Comparison of ENCODE assay signal across 15 cellular contexts in the genomic region with DNA sequence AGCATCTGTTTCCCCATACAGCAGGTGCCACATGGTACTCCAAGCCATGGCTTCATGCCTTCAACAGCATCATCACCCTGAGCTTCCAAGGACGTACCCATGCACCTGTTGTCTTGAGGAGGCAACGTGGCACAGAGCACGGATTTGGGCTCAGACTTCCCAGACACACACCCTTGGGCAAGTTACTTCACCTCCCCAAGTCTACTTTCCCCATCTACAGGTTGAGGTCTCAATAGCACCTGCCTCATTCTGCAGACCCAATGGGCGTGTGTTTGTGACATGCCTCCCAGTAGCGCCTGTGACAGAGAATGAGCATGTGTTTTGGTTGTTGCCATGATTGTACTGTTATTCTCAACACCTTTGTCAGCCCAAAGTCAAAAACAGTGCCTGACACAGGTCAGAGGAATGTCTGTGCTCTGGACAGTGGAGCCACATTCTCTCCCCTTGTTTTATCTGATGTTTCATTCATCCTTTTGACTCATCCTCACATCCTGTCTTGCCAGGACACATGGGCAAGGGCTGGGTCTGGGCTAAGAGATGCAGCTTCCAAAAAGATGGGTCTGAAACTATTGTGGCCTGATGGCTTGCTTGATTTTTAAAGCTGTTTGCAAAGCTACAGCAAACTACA. TPM values are rescaled to one million over a fixed set of nuclear protein-coding genes. Genes with fewer than 3 reads are reported as not detected.
DNase-seq lines count a peak whose midpoint lies in the region; ATAC-seq and TF ChIP-seq lines count a peak whose summit lies in the region.
"Had no signal": no experiment of that assay in that cellular context is flagged by ENCODE, and none has a peak within 500 bp of the region (broad histone marks: within the 10 kb centered on the region; RNA-seq: fewer than 3 reads in every experiment).

No MANE protein-coding gene starts in this region.

- H3K9me3 ChIP-seq in MG63, result no peaks in the 10 kb centered on the region
- H3K9me3 ChIP-seq: lower lobe of right lung had no signal

- peaks cover 3% of the 10 kb centered on the region for H3K9me3 Mint-ChIP-seq in stimulated activated effector memory CD8-positive, alpha-beta T cell treated with anti-CD3 and anti-CD28 coated beads, Interleukin-12 subunit alpha, Interleukin-12 subunit beta, amount 100 ng/mL, for 72 hours
- H3K9me3 Mint-ChIP-seq: activated T-helper 2 cell treated with anti-CD3 and anti-CD28 coated beads, Interferon-gamma antibody, Interleukin-2, Interleukin-4, amounts not matched to agents 10 μg/mL and 5 μg/mL and 100 μg/mL, durations not matched to agents 14 hours and 24 hours and 36 hours; CD4-positive, CD25-positive, alpha-beta regulatory T cell had no signal

- H3K4me2 ChIP-seq in mesendoderm (ENCODE audit: low read length), result no peak overlapping the region

- H3K4me1 Mint-ChIP-seq in stimulated activated effector memory CD8-positive, alpha-beta T cell treated with anti-CD3 and anti-CD28 coated beads, Interleukin-12 subunit alpha, Interleukin-12 subunit beta, amount 100 ng/mL, for 72 hours, result no peaks in the 10 kb centered on the region
- H3K4me1 Mint-ChIP-seq: CD4-positive, CD25-positive, alpha-beta regulatory T cell had no signal

- H4K8ac ChIP-seq in mesendoderm (ENCODE audit: low read depth, low read length), result no peak overlapping the region

- peak; percentile 68 for DNase-seq in BJ (ENCODE audit: low read depth)
- peak; percentile 72 for DNase-seq in MG63
- peak; percentile 35 for DNase-seq in coronary artery (ENCODE audit: low spot score)
- DNase-seq in mesendoderm, result peak; percentile 52
- DNase-seq in activated CD4-positive, CD25-positive, alpha-beta regulatory T cell treated with anti-CD3 and anti-CD28 coated beads, Interleukin-2, amount 50 U/mL, for 72 hours, result no peak
- DNase-seq in stimulated activated effector memory CD8-positive, alpha-beta T cell treated with anti-CD3 and anti-CD28 coated beads, Interleukin-12 subunit alpha, Interleukin-12 subunit beta, amount 100 ng/mL, for 72 hours (ENCODE audit: low spot score in 2 of 2), result no peak
- no peak for DNase-seq in HUDEP-2 (lab: John Stamatoyannopoulos, UW; ENCODE audit: unreplicated experiment in 76 of 76)
- DNase-seq: CD4-positive, CD25-positive, alpha-beta regulatory T cell; cerebellar nuclear complex; glutamatergic neuron; lower lobe of right lung; NCI-H2171 treated with DMSO at 0.1 percent for 48 hours; Right ventricle myocardium superior had no signal

- no peak overlapping the region for H2BK120ac ChIP-seq in mesendoderm (ENCODE audit: low read depth, low read length)

- H3K27me3 ChIP-seq in BJ (ENCODE audit: control insufficient read depth, insufficient read depth, low read length) (no peaks in the 10 kb centered on the region), MG63 (no peaks in the 10 kb centered on the region), mesendoderm (ENCODE audit: insufficient read depth, low read length, poor library complexity) (no peaks in the 10 kb centered on the region)

- no peak for ATAC-seq in stimulated activated effector memory CD8-positive, alpha-beta T cell treated with anti-CD3 and anti-CD28 coated beads, Interleukin-12 subunit alpha, Interleukin-12 subunit beta, amount 100 ng/mL, for 72 hours
- no peak for ATAC-seq in GM18520 (IDR thresholded peaks at IDR 0.05; ENCODE audit: unreplicated experiment)
- ATAC-seq: lower lobe of right lung had no signal

- CTCF ChIA-PET in BJ (lab: Yijun Ruan, JAX), result interaction anchor here (0.6 to 3.2 kb wide), 13 partner anchors 10 to 608 kb away, joined by 3 to 8 read pairs (median 4); no protein-coding TSS in a partner anchor

- H3K36me3 ChIP-seq in BJ (ENCODE audit: control insufficient read depth, insufficient read depth, low read length), result no peaks in the 10 kb centered on the region
- no peaks in the 10 kb centered on the region for H3K36me3 ChIP-seq in MG63
- H3K36me3 ChIP-seq in mesendoderm (ENCODE audit: control insufficient read depth, insufficient read depth, low read length), result no peaks in the 10 kb centered on the region
- H3K36me3 ChIP-seq: lower lobe of right lung had no signal

- H2BK5ac ChIP-seq in mesendoderm (ENCODE audit: low read length), result no peak overlapping the region

- H2AK5ac ChIP-seq in mesendoderm (ENCODE audit: low read length), result no peak overlapping the region

- H3K4me3 ChIP-seq in BJ (ENCODE audit: low read depth, low read length), result no peak overlapping the region
- no peak overlapping the region for H3K4me3 ChIP-seq in MG63
- no peak overlapping the region for H3K4me3 ChIP-seq in coronary artery
- no peak overlapping the region for H3K4me3 ChIP-seq in mesendoderm (ENCODE audit: low read length)
- H3K4me3 ChIP-seq: lower lobe of right lung had no signal

- no peak overlapping the region for H4K5ac ChIP-seq in mesendoderm (ENCODE audit: low read length)

- H3K18ac ChIP-seq in mesendoderm (ENCODE audit: low read length), result no peak overlapping the region

- TF ChIP-seq CTCF in BJ (IDR thresholded peaks at IDR 0.05; ENCODE audit: insufficient read depth, low read depth, low read length), result no peak
- no peak for TF ChIP-seq CTCF in coronary artery (IDR thresholded peaks at IDR 0.05)

- H3K56ac ChIP-seq in mesendoderm (ENCODE audit: low read length), result no peak overlapping the region

- H3K23ac ChIP-seq in mesendoderm (ENCODE audit: low read length), result no peak overlapping the region

- H3K4ac ChIP-seq in mesendoderm (ENCODE audit: low read depth, low read length), result no peak overlapping the region

- H3K79me2 ChIP-seq in mesendoderm (ENCODE audit: control insufficient read depth, insufficient read depth, low read length), result no peaks in the 10 kb centered on the region

- no peaks in the 10 kb centered on the region for H3K4me1 ChIP-seq in mesendoderm (ENCODE audit: control insufficient read depth, low read depth, low read length)
- H3K4me1 ChIP-seq: lower lobe of right lung had no signal

- no peak overlapping the region for H2BK15ac ChIP-seq in mesendoderm (replicated peaks; ENCODE audit: low read depth)

- POLR2A ChIA-PET in BJ (lab: Charles Lee), result interaction anchor here (0.5 kb wide), 1 partner anchor 1406 kb away, joined by 3 read pairs; no protein-coding TSS in a partner anchor

- no peak overlapping the region for H3K27ac Mint-ChIP-seq in stimulated activated effector memory CD8-positive, alpha-beta T cell treated with anti-CD3 and anti-CD28 coated beads, Interleukin-12 subunit alpha, Interleukin-12 subunit beta, amount 100 ng/mL, for 72 hours
- H3K27ac Mint-ChIP-seq: activated T-helper 2 cell treated with anti-CD3 and anti-CD28 coated beads, Interferon-gamma antibody, Interleukin-2, Interleukin-4, amounts not matched to agents 10 μg/mL and 5 μg/mL and 100 μg/mL, durations not matched to agents 14 hours and 24 hours and 36 hours; CD4-positive, CD25-positive, alpha-beta regulatory T cell had no signal

- H3K79me1 ChIP-seq in mesendoderm (ENCODE audit: low read length), result no peaks in the 10 kb centered on the region

- no CpG with 5 or more reads among the region's 5 CpGs for WGBS in mesendoderm (ENCODE audit: extremely low coverage, insufficient coverage, low lambda C conversion rate)

- no peaks in the 10 kb centered on the region for H3K36me3 Mint-ChIP-seq in stimulated activated effector memory CD8-positive, alpha-beta T cell treated with anti-CD3 and anti-CD28 coated beads, Interleukin-12 subunit alpha, Interleukin-12 subunit beta, amount 100 ng/mL, for 72 hours
- H3K36me3 Mint-ChIP-seq: CD4-positive, CD25-positive, alpha-beta regulatory T cell had no signal

- H3K27ac ChIP-seq in coronary artery (no peak overlapping the region), mesendoderm (ENCODE audit: low read depth, low read length) (no peak overlapping the region)
- H3K27ac ChIP-seq: lower lobe of right lung had no signal

- H3K4me3 Mint-ChIP-seq in stimulated activated effector memory CD8-positive, alpha-beta T cell treated with anti-CD3 and anti-CD28 coated beads, Interleukin-12 subunit alpha, Interleukin-12 subunit beta, amount 100 ng/mL, for 72 hours, result no peak overlapping the region
- H3K4me3 Mint-ChIP-seq: CD4-positive, CD25-positive, alpha-beta regulatory T cell had no signal

- H3K9ac ChIP-seq in mesendoderm (ENCODE audit: low read length), result no peak overlapping the region

RNA-seq across cellular contexts. Expression of gene CCND1, which starts 53.4 kb away (rescaled TPM):
- polyA plus RNA-seq in BJ (2011; rRNA removed), result 186 and 307 TPM in 2 replicates
- 448 and 688 TPM in 2 replicates for polyA minus RNA-seq in BJ (2011; rRNA and poly(A)+ RNA removed)
- 43.8 and 60.7 TPM in 2 replicates for total RNA-seq in MG63 (2014; rRNA removed; shearing (Covaris generic); ENCODE audit: low replicate concordance)
- polyA plus RNA-seq in mesendoderm (2013, experiment 1 of 2), result 110 TPM
- 112 TPM for polyA plus RNA-seq in mesendoderm (2013, experiment 2 of 2)

Comparison
In these comparisons a context has a peak if more than half of its experiments do, and no peak if none do; other contexts are left out.
1. DNase-seq: peak in BJ (single experiment), MG63 (single experiment), coronary artery (single experiment) and mesendoderm (single experiment); none in activated CD4-positive, CD25-positive, alpha-beta regulatory T cell treated with anti-CD3 and anti-CD28 coated beads, Interleukin-2, amount 50 U/mL, for 72 hours (single experiment), stimulated activated effector memory CD8-positive, alpha-beta T cell treated with anti-CD3 and anti-CD28 coated beads, Interleukin-12 subunit alpha, Interleukin-12 subunit beta, amount 100 ng/mL, for 72 hours (0 of 2) and HUDEP-2 (0 of 76).